Comparison of ENCODE assay signal across 2 cellular contexts in the genomic region with DNA sequence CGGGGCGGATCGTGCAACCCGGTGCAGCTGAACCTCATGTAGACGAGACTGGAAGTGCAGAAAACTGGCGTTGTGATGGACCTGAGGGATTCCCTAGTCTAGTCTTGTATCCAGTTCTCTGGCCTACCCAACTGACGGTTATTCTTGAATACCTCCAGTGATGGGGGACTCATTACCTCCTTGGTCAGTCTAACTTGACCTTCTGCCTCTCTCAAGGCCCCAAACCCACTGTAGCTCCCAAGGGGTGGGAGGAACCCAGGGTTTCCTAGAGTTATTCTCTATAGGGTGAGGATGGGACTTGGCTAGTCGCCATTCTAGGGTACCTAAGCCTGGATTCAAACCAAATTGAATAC.
TF ChIP-seq lines count a peak whose summit lies in the region.

No MANE protein-coding gene starts in this region.

TF ChIP-seq in SK-N-SH, 30 proteins besides CTCF, POLR2A, EP300 and RAD21 (continued from another document):
- TF ChIP-seq CHD2 (IDR thresholded peaks at IDR 0.05; ENCODE audit: low read length, partially characterized antibody), result no peak
- no peak for TF ChIP-seq RXRA (IDR thresholded peaks at IDR 0.05; ENCODE audit: borderline replicate concordance, low read depth)
- TF ChIP-seq SIN3A (IDR thresholded peaks at IDR 0.05; ENCODE audit: borderline replicate concordance, low read depth, low read length), result no peak
- no peak for TF ChIP-seq ELF1 (IDR thresholded peaks at IDR 0.05)
- TF ChIP-seq GABPA (IDR thresholded peaks at IDR 0.05; ENCODE audit: low read depth), result no peak
- TF ChIP-seq TCF12 (IDR thresholded peaks at IDR 0.05), result no peak
- TF ChIP-seq RFX5 (IDR thresholded peaks at IDR 0.05; ENCODE audit: low read length), result no peak
- TF ChIP-seq, protein P1, sequence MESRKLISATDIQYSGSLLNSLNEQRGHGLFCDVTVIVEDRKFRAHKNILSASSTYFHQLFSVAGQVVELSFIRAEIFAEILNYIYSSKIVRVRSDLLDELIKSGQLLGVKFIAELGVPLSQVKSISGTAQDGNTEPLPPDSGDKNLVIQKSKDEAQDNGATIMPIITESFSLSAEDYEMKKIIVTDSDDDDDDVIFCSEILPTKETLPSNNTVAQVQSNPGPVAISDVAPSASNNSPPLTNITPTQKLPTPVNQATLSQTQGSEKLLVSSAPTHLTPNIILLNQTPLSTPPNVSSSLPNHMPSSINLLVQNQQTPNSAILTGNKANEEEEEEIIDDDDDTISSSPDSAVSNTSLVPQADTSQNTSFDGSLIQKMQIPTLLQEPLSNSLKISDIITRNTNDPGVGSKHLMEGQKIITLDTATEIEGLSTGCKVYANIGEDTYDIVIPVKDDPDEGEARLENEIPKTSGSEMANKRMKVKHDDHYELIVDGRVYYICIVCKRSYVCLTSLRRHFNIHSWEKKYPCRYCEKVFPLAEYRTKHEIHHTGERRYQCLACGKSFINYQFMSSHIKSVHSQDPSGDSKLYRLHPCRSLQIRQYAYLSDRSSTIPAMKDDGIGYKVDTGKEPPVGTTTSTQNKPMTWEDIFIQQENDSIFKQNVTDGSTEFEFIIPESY (IDR thresholded peaks at IDR 0.05; ENCODE audit: borderline replicate concordance, low read depth), result no peak
- no peak for TF ChIP-seq GATA2 (CRISPR knock-in tag; IDR thresholded peaks at IDR 0.05)
- TF ChIP-seq, protein P2, sequence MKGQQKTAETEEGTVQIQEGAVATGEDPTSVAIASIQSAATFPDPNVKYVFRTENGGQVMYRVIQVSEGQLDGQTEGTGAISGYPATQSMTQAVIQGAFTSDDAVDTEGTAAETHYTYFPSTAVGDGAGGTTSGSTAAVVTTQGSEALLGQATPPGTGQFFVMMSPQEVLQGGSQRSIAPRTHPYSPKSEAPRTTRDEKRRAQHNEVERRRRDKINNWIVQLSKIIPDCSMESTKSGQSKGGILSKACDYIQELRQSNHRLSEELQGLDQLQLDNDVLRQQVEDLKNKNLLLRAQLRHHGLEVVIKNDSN (IDR thresholded peaks at IDR 0.05; ENCODE audit: borderline replicate concordance, low read depth), result no peak

TF ChIP-seq in SK-N-SH treated with all-trans-retinoic acid at 6 μM for 48 hours, 23 proteins besides CTCF, POLR2A, EP300 and RAD21 (continued from another document):
- no peak for TF ChIP-seq CSRNP3 (CRISPR knock-in tag; IDR thresholded peaks at IDR 0.05)
- no peak for TF ChIP-seq ZNF70 (CRISPR knock-in tag; IDR thresholded peaks at IDR 0.05)
- no peak for TF ChIP-seq ISL1 (CRISPR knock-in tag; IDR thresholded peaks at IDR 0.05)
- no peak for TF ChIP-seq SNAI2 (CRISPR knock-in tag; IDR thresholded peaks at IDR 0.05)
- TF ChIP-seq ZFP3 (CRISPR knock-in tag; IDR thresholded peaks at IDR 0.05), result no peak
- TF ChIP-seq, protein P3, sequence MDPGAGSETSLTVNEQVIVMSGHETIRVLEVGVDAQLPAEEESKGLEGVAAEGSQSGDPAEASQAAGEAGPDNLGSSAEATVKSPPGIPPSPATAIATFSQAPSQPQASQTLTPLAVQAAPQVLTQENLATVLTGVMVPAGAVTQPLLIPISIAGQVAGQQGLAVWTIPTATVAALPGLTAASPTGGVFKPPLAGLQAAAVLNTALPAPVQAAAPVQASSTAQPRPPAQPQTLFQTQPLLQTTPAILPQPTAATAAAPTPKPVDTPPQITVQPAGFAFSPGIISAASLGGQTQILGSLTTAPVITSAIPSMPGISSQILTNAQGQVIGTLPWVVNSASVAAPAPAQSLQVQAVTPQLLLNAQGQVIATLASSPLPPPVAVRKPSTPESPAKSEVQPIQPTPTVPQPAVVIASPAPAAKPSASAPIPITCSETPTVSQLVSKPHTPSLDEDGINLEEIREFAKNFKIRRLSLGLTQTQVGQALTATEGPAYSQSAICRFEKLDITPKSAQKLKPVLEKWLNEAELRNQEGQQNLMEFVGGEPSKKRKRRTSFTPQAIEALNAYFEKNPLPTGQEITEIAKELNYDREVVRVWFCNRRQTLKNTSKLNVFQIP (CRISPR knock-in tag; IDR thresholded peaks at IDR 0.05; ENCODE audit: borderline replicate concordance, low read depth), result no peak
